Comparison of ENCODE assay signal across 8 cellular contexts in the genomic region with DNA sequence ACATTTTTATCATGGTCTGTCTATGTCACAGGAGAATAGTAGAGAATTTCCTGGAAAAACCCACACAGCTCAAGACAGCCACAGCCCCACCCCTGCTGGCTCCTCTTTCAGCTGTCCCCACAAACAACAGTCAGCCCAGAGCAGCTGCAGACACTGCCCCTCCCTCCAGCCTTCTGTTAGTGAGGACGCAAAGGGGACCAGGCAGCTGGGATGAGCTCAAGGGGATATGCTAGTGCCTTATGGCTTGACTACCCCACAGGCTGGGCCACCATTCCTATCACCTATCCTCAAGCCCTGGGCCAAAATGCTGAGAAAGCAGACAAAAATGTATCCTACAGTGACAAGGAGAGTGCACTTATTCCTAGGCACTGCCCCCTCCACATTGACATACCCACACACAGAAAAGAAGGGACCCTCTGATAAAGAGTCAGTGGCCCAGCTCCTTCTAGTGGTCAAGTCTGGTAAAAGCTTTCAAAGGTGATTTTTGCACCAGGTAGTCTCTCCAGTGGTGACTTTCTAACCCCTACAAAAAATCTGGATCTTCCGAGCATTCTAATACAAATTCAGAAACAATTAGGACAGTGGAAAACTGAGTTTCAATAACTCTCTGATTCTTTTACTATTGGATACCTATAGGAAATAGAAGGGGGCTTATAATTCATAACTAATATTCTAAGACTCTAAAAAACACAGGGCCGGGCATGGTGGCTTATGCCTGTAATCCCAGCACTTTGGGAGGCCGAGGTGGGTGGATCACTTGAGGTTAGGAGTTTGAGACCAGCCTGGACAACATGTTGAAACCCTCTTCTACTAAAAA. TPM values are rescaled to one million over a fixed set of nuclear protein-coding genes. Genes with fewer than 3 reads are reported as not detected.
A peak's percentile ranks its signal among the peaks of the same experiment; 100 is the strongest.
DNase-seq lines count a peak whose midpoint lies in the region; ATAC-seq and TF ChIP-seq lines count a peak whose summit lies in the region.

No MANE protein-coding gene starts in this region.

- H3K4me3 ChIP-seq in AG04450 (ENCODE audit: low read depth, low read length) (no peak overlapping the region), PC-9 (no peak overlapping the region)
- no peak overlapping the region for H3K4me3 ChIP-seq in effector memory CD4-positive, alpha-beta T cell (ENCODE audit: insufficient read depth, low read depth, low read length, poor library complexity, severe bottlenecking)

- peaks cover 3% of the 10 kb centered on the region for H3K27me3 Mint-ChIP-seq in nephron (ENCODE audit: low read depth)

- peaks cover 78% of the 10 kb centered on the region for H3K4me1 Mint-ChIP-seq in nephron

- TF ChIP-seq CTCF in AG04450 (IDR thresholded peaks at IDR 0.05; ENCODE audit: low read depth, low read length) (peak; percentile 75), GM12874 (IDR thresholded peaks at IDR 0.05; ENCODE audit: insufficient read depth, low read depth, low read length) (peak; percentile 71), PC-9 (conservative IDR thresholded peaks at IDR 0.05) (peak; percentile 64; the same call in 1 of the 2 replicates), nephron (IDR thresholded peaks at IDR 0.05; ENCODE audit: unreplicated experiment in 3 of 3) (peak; percentile 59 to 66 (median 63))

- no peaks in the 10 kb centered on the region for H3K9me2 ChIP-seq in PC-9 (ENCODE audit: insufficient read depth)

- peak overlapping the region; percentile 68 to 87 (median 76) for H3K27ac Mint-ChIP-seq in nephron

- no peak overlapping the region for H2AFZ ChIP-seq in PC-9

- H3K9me3 ChIP-seq in AG04450 (ENCODE audit: control insufficient read depth, insufficient read depth, low read length) = no peaks in the 10 kb centered on the region
- no peaks in the 10 kb centered on the region for H3K9me3 ChIP-seq in PC-9 (ENCODE audit: insufficient read depth, low read depth)
- H3K9me3 ChIP-seq in effector memory CD4-positive, alpha-beta T cell (ENCODE audit: control insufficient read depth, low read length) = no peaks in the 10 kb centered on the region

- H3K36me3 ChIP-seq in PC-9 (ENCODE audit: low read depth) = no peaks in the 10 kb centered on the region
- no peaks in the 10 kb centered on the region for H3K36me3 ChIP-seq in effector memory CD4-positive, alpha-beta T cell (ENCODE audit: control insufficient read depth, insufficient read depth, low read length)

- 0 out of 2 replicates have a peak, but pooled peaks cover 5% of the 10 kb centered on the region for H3K4me1 ChIP-seq in PC-9 (replicated peaks; ENCODE audit: insufficient read depth)
- peaks cover 34% of the 10 kb centered on the region for H3K4me1 ChIP-seq in effector memory CD4-positive, alpha-beta T cell (ENCODE audit: control insufficient read depth, insufficient read depth, low read length, poor library complexity, severe bottlenecking)

- no peaks in the 10 kb centered on the region for H3K79me2 ChIP-seq in PC-9 (ENCODE audit: low read depth)

- peaks cover under 1% of the 10 kb centered on the region for H3K36me3 Mint-ChIP-seq in nephron (ENCODE audit: low read depth)

- DNase-seq in AG04450 (ENCODE audit: low read depth, low spot score) = no peak
- no peak for DNase-seq in PC-9
- no peak for DNase-seq in effector memory CD4-positive, alpha-beta T cell

- BruUV-seq in PC-9 (replicated peaks; lab: Mats Ljungman, UMichigan) = no TSS peak

- ATAC-seq in GM19463 (IDR thresholded peaks at IDR 0.05; ENCODE audit: unreplicated experiment) (no peak), HG02840 (IDR thresholded peaks at IDR 0.05; ENCODE audit: low FRiP score, unreplicated experiment) (no peak), HG02588 (IDR thresholded peaks at IDR 0.05; ENCODE audit: unreplicated experiment) (no peak)

- H4K20me1 ChIP-seq in PC-9 (ENCODE audit: insufficient read depth) = no peaks in the 10 kb centered on the region

- H3K27ac ChIP-seq in AG04450 (ENCODE audit: low read depth, low read length) (peak overlapping the region; percentile 40), PC-9 (no peak overlapping the region)
- H3K27ac ChIP-seq in effector memory CD4-positive, alpha-beta T cell (ENCODE audit: insufficient read depth, low read length, poor library complexity, severe bottlenecking) = peak overlapping the region; percentile 33

- CTCF ChIA-PET in AG04450 (lab: Charles Lee) = interaction anchor here (0.7 to 6.7 kb wide), 17 partner anchors 8 to 138 kb away, joined by 3 to 39 read pairs (median 5); a partner anchor contains a TSS
- CTCF ChIA-PET in PC-9 (lab: Charles Lee) = interaction anchor here (0.5 to 1.0 kb wide), 3 partner anchors 11 to 649 kb away, joined by 3 to 4 read pairs (median 3); a partner anchor contains a TSS

- no peak overlapping the region for H3K4me2 ChIP-seq in PC-9

- peak overlapping the region in 2 of 3 experiments; percentile 47 to 75 for H3K4me3 Mint-ChIP-seq in nephron

- POLR2A ChIA-PET in AG04450 (lab: Yijun Ruan, JAX) (interaction anchor here (0.6 to 0.9 kb wide), 2 partner anchors 9 to 26 kb away, joined by 3 to 4 read pairs; no protein-coding TSS in a partner anchor), PC-9 (lab: Charles Lee; ENCODE audit: unreplicated experiment) (interaction anchor here (0.6 kb wide), 1 partner anchor 229 kb away, joined by 13 read pairs; no protein-coding TSS in a partner anchor)

- H3K9me3 Mint-ChIP-seq in nephron = no peaks in the 10 kb centered on the region

- intact Hi-C loops in PC-9 (cut with micrococcal nuclease; ENCODE audit: unreplicated experiment) = no loop called here

- no peaks in the 10 kb centered on the region; the same call in 1 of the 2 replicates for H3F3A ChIP-seq in PC-9 (ENCODE audit: insufficient read depth, low read depth)

- H3K27me3 ChIP-seq in AG04450 (ENCODE audit: control insufficient read depth, insufficient read depth, low read length) = no peaks in the 10 kb centered on the region
- H3K27me3 ChIP-seq in PC-9 (ENCODE audit: insufficient read depth, low read depth) = 0 out of 2 replicates have a peak, but pooled peaks cover 5% of the 10 kb centered on the region
- no peaks in the 10 kb centered on the region for H3K27me3 ChIP-seq in effector memory CD4-positive, alpha-beta T cell (replicated peaks; ENCODE audit: control insufficient read depth, insufficient read depth, low read length, poor library complexity, severe bottlenecking)

RNA-seq across cellular contexts. Expression of a gene that starts 3.0 kb away (rescaled TPM):
- polyA plus RNA-seq in AG04450 (2011; rRNA removed) = 48.5 and 52.9 TPM in 2 replicates
- polyA minus RNA-seq in AG04450 (2011; rRNA and poly(A)+ RNA removed) = 181 and 203 TPM in 2 replicates
- total RNA-seq in PC-9 (2021) = 1.5 and 2.1 TPM in 2 replicates

RNA-seq across cellular contexts. Expression of a gene that starts 21.5 kb away (rescaled TPM):
- 76.6 and 85.6 TPM in 2 replicates for polyA plus RNA-seq in AG04450 (2011; rRNA removed)
- polyA minus RNA-seq in AG04450 (2011; rRNA and poly(A)+ RNA removed) = 151 and 161 TPM in 2 replicates
- total RNA-seq in PC-9 (2021) = 62.1 and 66.8 TPM in 2 replicates
